In the genomic region with DNA sequence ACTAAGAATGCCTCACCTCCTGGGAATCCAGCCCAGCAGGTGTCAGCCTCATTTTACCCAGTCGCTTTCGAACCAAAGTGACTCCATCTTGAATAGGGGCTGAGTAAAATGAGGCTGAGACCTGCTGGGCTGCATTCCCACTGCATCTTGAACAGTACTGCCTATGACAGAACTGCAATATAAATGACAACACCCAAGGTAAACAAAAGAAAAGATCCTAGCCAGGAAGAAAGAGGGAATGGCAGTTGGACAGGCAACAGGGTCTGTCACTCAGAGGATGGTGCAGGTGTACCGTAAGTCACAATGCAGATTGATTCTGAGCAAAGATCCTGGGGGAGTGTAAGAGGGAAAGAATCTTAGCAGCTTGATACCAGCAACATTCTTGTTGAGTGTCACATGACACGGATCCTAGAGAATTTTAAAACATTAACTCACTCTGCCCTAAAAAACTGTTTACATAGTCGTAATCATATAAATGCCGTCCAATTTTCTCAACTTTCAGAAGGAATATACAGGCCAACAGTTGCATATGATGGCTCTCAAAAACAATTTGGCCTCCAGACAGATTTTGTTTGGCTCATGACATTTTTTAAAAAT, we compare ENCODE assay signal across 1 cellular context.
TF ChIP-seq lines count a peak whose summit lies in the region.

No MANE protein-coding gene starts in this region.

TF ChIP-seq in WTC11, 78 proteins besides CTCF, POLR2A, EP300 and RAD21 (continued from another document):
- TF ChIP-seq, protein P1, sequence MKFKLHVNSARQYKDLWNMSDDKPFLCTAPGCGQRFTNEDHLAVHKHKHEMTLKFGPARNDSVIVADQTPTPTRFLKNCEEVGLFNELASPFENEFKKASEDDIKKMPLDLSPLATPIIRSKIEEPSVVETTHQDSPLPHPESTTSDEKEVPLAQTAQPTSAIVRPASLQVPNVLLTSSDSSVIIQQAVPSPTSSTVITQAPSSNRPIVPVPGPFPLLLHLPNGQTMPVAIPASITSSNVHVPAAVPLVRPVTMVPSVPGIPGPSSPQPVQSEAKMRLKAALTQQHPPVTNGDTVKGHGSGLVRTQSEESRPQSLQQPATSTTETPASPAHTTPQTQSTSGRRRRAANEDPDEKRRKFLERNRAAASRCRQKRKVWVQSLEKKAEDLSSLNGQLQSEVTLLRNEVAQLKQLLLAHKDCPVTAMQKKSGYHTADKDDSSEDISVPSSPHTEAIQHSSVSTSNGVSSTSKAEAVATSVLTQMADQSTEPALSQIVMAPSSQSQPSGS (CRISPR knock-in tag; IDR thresholded peaks at IDR 0.05; ENCODE audit: borderline replicate concordance, low read depth) = no peak
- no peak for TF ChIP-seq FOXP1 (CRISPR knock-in tag; IDR thresholded peaks at IDR 0.05; ENCODE audit: borderline replicate concordance)
- no peak for TF ChIP-seq ATF1 (CRISPR knock-in tag; IDR thresholded peaks at IDR 0.05)
- TF ChIP-seq SOX15 (CRISPR knock-in tag; IDR thresholded peaks at IDR 0.05) = no peak
- TF ChIP-seq, protein P2, sequence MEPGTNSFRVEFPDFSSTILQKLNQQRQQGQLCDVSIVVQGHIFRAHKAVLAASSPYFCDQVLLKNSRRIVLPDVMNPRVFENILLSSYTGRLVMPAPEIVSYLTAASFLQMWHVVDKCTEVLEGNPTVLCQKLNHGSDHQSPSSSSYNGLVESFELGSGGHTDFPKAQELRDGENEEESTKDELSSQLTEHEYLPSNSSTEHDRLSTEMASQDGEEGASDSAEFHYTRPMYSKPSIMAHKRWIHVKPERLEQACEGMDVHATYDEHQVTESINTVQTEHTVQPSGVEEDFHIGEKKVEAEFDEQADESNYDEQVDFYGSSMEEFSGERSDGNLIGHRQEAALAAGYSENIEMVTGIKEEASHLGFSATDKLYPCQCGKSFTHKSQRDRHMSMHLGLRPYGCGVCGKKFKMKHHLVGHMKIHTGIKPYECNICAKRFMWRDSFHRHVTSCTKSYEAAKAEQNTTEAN (CRISPR knock-in tag; IDR thresholded peaks at IDR 0.05) = no peak
